23 cellular contexts compared by ENCODE assay signal in genomic region chr10:10818082-10818481, GRCh38.
DNase-seq lines count a peak whose midpoint lies in the region; ATAC-seq and TF ChIP-seq lines count a peak whose summit lies in the region.
"Had no signal": no experiment of that assay in that cellular context is flagged by ENCODE, and none has a peak within 500 bp of the region (broad histone marks: within the 10 kb centered on the region; RNA-seq: fewer than 3 reads in every experiment).

No MANE protein-coding gene starts in this region.

- no peaks in the 10 kb centered on the region for H3K27me3 Mint-ChIP-seq in osteocyte (ENCODE audit: unreplicated experiment)

- DNase-seq in BJ (ENCODE audit: low read depth) (peak; percentile 66), cardiac fibroblast (ENCODE audit: low read depth in 2 of 2) (peak; percentile 55 to 56), left ventricle myocardium inferior (no peak), gastrocnemius medialis (peak in 1 of 2 donors; percentile 56), dermis blood vessel endothelial cell (no peak), NCI-H1417 (lab: John Stamatoyannopoulos, UW) (no peak), osteocyte (ENCODE audit: extremely low spot score, unreplicated experiment) (no peak)
- DNase-seq: activated CD4-positive, alpha-beta memory T cell treated with anti-CD3 and anti-CD28 coated beads for 36 hours; activated naive CD4-positive, alpha-beta T cell treated with anti-CD3 and anti-CD28 coated beads, Interleukin-2, amount 10 ng/mL, durations not matched to agents 7 days and 5 days; activated T-cell treated with anti-CD3 and anti-CD28 coated beads, Interleukin-2, amount 50 U/mL, for 24 hours; CD8-positive, alpha-beta memory T cell; DND-41; immature natural killer cell; NCI-H1048; SJCRH30; stimulated activated CD4-positive, alpha-beta T cell treated with anti-CD3 and anti-CD28 coated beads, Interleukin-15, amount 100 ng/mL, for 24 hours had no signal

- no peak overlapping the region for H3K4me3 ChIP-seq in BJ (ENCODE audit: low read depth, low read length)
- H3K4me3 ChIP-seq in cardiac fibroblast (replicated peaks in 1 of 2; ENCODE audit: low read depth in 2 of 2, low read length in 2 of 2), result no peak overlapping the region
- H3K4me3 ChIP-seq in left ventricle myocardium inferior, result no peak overlapping the region
- H3K4me3 ChIP-seq in gastrocnemius medialis, result no peak overlapping the region
- H3K4me3 ChIP-seq: body of pancreas, SJCRH30, tibial nerve had no signal

- intact Hi-C loops in left ventricle myocardium inferior (cut with micrococcal nuclease), result no loop called here
- intact Hi-C loops in gastrocnemius medialis (cut with DNase I; ENCODE audit: low total_unique reads), result no loop called here

- TF ChIP-seq POLR2A in gastrocnemius medialis (IDR thresholded peaks at IDR 0.05), result no peak

- in situ Hi-C loops in gastrocnemius medialis (cut with MboI; ENCODE audit: low sequenced_read_pairs in 4 of 4), result no loop called here

- H3K9me3 ChIP-seq in left ventricle myocardium inferior (replicated peaks) (no peaks in the 10 kb centered on the region), gastrocnemius medialis (no peaks in the 10 kb centered on the region)
- H3K9me3 ChIP-seq: body of pancreas, SJCRH30, tibial nerve had no signal

- H3K27me3 ChIP-seq in BJ (ENCODE audit: control insufficient read depth, insufficient read depth, low read length) (no peaks in the 10 kb centered on the region), left ventricle myocardium inferior (ENCODE audit: low read depth) (no peaks in the 10 kb centered on the region), gastrocnemius medialis (no peaks in the 10 kb centered on the region)
- H3K27me3 ChIP-seq: body of pancreas, SJCRH30, tibial nerve had no signal

- ATAC-seq in gastrocnemius medialis (peak; percentile 68 to 76), GM21360 (IDR thresholded peaks at IDR 0.05; ENCODE audit: unreplicated experiment) (no peak)
- ATAC-seq: body of pancreas; stimulated activated effector memory CD8-positive, alpha-beta T cell treated with anti-CD3 and anti-CD28 coated beads, Interleukin-12 subunit alpha, Interleukin-12 subunit beta, amount 100 ng/mL, for 72 hours had no signal

- POLR2A ChIA-PET in BJ (lab: Charles Lee), result interaction anchor here (0.6 kb wide), 1 partner anchor 17 kb away, joined by 3 read pairs; no protein-coding TSS in a partner anchor

- H3K36me3 ChIP-seq in BJ (ENCODE audit: control insufficient read depth, insufficient read depth, low read length) (no peaks in the 10 kb centered on the region), left ventricle myocardium inferior (no peaks in the 10 kb centered on the region), gastrocnemius medialis (no peaks in the 10 kb centered on the region)
- H3K36me3 ChIP-seq: SJCRH30, tibial nerve had no signal

- H3K27ac ChIP-seq in left ventricle myocardium inferior (replicated peaks) (peak overlapping the region; percentile 68), gastrocnemius medialis (peak overlapping the region in 1 of 4 donors; percentile 21)
- H3K27ac ChIP-seq: body of pancreas, SJCRH30, VCaP had no signal

- H3K4me1 ChIP-seq in left ventricle myocardium inferior (peaks cover 33% of the 10 kb centered on the region), gastrocnemius medialis (no peaks in the 10 kb centered on the region)
- H3K4me1 ChIP-seq: body of pancreas, SJCRH30 had no signal

- H3K9me3 Mint-ChIP-seq in osteocyte (ENCODE audit: unreplicated experiment), result peaks cover 4% of the 10 kb centered on the region
- H3K9me3 Mint-ChIP-seq: activated T-cell treated with anti-CD3 and anti-CD28 coated beads, Interleukin-2, amount 50 U/mL, for 24 hours; CD8-positive, alpha-beta memory T cell had no signal

- peaks cover 38% of the 10 kb centered on the region for H3K4me1 Mint-ChIP-seq in osteocyte (ENCODE audit: unreplicated experiment)
- H3K4me1 Mint-ChIP-seq: activated naive CD4-positive, alpha-beta T cell treated with anti-CD3 and anti-CD28 coated beads, Interleukin-2, amount 10 ng/mL, durations not matched to agents 7 days and 5 days; CD8-positive, alpha-beta memory T cell; IgD-negative memory B cell; immature natural killer cell; stimulated activated effector memory CD8-positive, alpha-beta T cell treated with anti-CD3 and anti-CD28 coated beads, Interleukin-12 subunit alpha, Interleukin-12 subunit beta, amount 100 ng/mL, for 72 hours had no signal

- CTCF ChIA-PET in BJ (lab: Yijun Ruan, JAX), result no interaction called here

- no peak overlapping the region for H3K27ac Mint-ChIP-seq in osteocyte (ENCODE audit: unreplicated experiment)
- H3K27ac Mint-ChIP-seq: activated CD4-positive, alpha-beta memory T cell treated with anti-CD3 and anti-CD28 coated beads for 36 hours; activated naive CD4-positive, alpha-beta T cell treated with anti-CD3 and anti-CD28 coated beads, Interleukin-2, amount 10 ng/mL, durations not matched to agents 7 days and 5 days; activated T-cell treated with anti-CD3 and anti-CD28 coated beads, Interleukin-2, amount 50 U/mL, for 24 hours; CD8-positive, alpha-beta memory T cell; IgD-negative memory B cell; immature natural killer cell; stimulated activated effector memory CD8-positive, alpha-beta T cell treated with anti-CD3 and anti-CD28 coated beads, Interleukin-12 subunit alpha, Interleukin-12 subunit beta, amount 100 ng/mL, for 72 hours; T-helper 1 cell treated with Interleukin-12 subunit alpha and Interleukin-12 subunit beta and Interleukin-4 antibody, amounts not matched to agents 30 μg/mL and 1 μg/mL, for 36 hours had no signal

- TF ChIP-seq CTCF in BJ (IDR thresholded peaks at IDR 0.05; ENCODE audit: insufficient read depth, low read depth, low read length) (no peak), cardiac fibroblast (IDR thresholded peaks at IDR 0.05; ENCODE audit: low read depth, low read length) (no peak), left ventricle myocardium inferior (IDR thresholded peaks at IDR 0.05; ENCODE audit: borderline replicate concordance) (no peak), gastrocnemius medialis (IDR thresholded peaks at IDR 0.05 in 4 of 5, conservative IDR thresholded peaks at IDR 0.05 in 1 of 5) (no peak), osteocyte (IDR thresholded peaks at IDR 0.05) (no peak)

- H3K4me3 Mint-ChIP-seq in osteocyte (ENCODE audit: unreplicated experiment), result no peak overlapping the region
- H3K4me3 Mint-ChIP-seq: activated CD4-positive, alpha-beta memory T cell treated with anti-CD3 and anti-CD28 coated beads for 36 hours; activated naive CD4-positive, alpha-beta T cell treated with anti-CD3 and anti-CD28 coated beads, Interleukin-2, amount 10 ng/mL, durations not matched to agents 7 days and 5 days; activated T-cell treated with anti-CD3 and anti-CD28 coated beads, Interleukin-2, amount 50 U/mL, for 24 hours; CD8-positive, alpha-beta memory T cell; IgD-negative memory B cell; immature natural killer cell; stimulated activated effector memory CD8-positive, alpha-beta T cell treated with anti-CD3 and anti-CD28 coated beads, Interleukin-12 subunit alpha, Interleukin-12 subunit beta, amount 100 ng/mL, for 72 hours; T-helper 1 cell treated with Interleukin-12 subunit alpha and Interleukin-12 subunit beta and Interleukin-4 antibody, amounts not matched to agents 30 μg/mL and 1 μg/mL, for 36 hours had no signal

- no peaks in the 10 kb centered on the region for H3K36me3 Mint-ChIP-seq in osteocyte (ENCODE audit: unreplicated experiment)
- H3K36me3 Mint-ChIP-seq: activated CD4-positive, alpha-beta memory T cell treated with anti-CD3 and anti-CD28 coated beads for 36 hours; activated naive CD4-positive, alpha-beta T cell treated with anti-CD3 and anti-CD28 coated beads, Interleukin-2, amount 10 ng/mL, durations not matched to agents 7 days and 5 days; CD8-positive, alpha-beta memory T cell; immature natural killer cell; stimulated activated effector memory CD8-positive, alpha-beta T cell treated with anti-CD3 and anti-CD28 coated beads, Interleukin-12 subunit alpha, Interleukin-12 subunit beta, amount 100 ng/mL, for 72 hours had no signal

Comparison
In these comparisons a context has a peak if more than half of its experiments do, and no peak if none do; other contexts are left out.
1. DNase-seq: peak in BJ (single experiment) and cardiac fibroblast (2 of 2); none in left ventricle myocardium inferior (single experiment), dermis blood vessel endothelial cell (single experiment), NCI-H1417 (0 of 3) and osteocyte (single experiment).